8 cellular contexts compared by ENCODE assay signal in the genomic region with DNA sequence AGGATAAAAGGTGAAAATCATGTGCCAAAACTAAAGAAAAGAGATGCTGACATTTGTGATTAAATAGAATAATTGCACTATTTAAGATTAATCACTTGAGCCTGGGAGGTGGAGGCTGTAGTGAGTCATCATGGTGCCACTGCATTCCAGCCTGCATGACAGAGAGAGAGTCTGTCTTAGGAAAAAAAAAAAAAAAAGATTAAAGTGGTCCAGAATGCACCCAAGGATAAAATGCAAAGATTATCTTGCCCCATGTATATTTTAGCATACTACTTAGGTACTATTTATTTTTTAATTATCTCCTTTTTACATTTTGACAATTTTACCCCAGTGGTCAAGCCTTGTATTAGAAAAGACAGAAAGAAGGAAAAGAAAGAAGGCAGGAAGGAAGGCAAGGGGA.
DNase-seq lines count a peak whose midpoint lies in the region; ATAC-seq and TF ChIP-seq lines count a peak whose summit lies in the region.
"Not testable (repeated sequence)": the region's sequence is repeated elsewhere in the genome, so short reads cannot be mapped to it uniquely, and the experiment has no call there.

No MANE protein-coding gene starts in this region.

- not testable (repeated sequence) for H3K4me1 ChIP-seq in A673 (ENCODE audit: insufficient read depth, low read length, poor library complexity, severe bottlenecking); IMR-90 (ENCODE audit: control insufficient read depth, insufficient read depth, low read length); endodermal cell (ENCODE audit: control insufficient read depth, insufficient read depth, low read length)

- not testable (repeated sequence) for TF ChIP-seq POLR2A in IMR-90 (IDR thresholded peaks at IDR 0.05; ENCODE audit: low read depth, low read length)

- H2BK120ac ChIP-seq in IMR-90 (ENCODE audit: low read depth, low read length), result not testable (repeated sequence)

- H3K4me3 Mint-ChIP-seq in endodermal cell, result not testable (repeated sequence)

- H2AK9ac ChIP-seq in IMR-90 (replicated peaks; ENCODE audit: low read depth, low read length, poor library complexity), result not testable (repeated sequence)

- intact Hi-C loops in A673 (cut with micrococcal nuclease; ENCODE audit: unreplicated experiment); IMR-90 (cut with micrococcal nuclease): not testable (repeated sequence)

- H3K79me1 ChIP-seq in IMR-90 (ENCODE audit: low read depth in 1 of 2, low read length in 2 of 2), result not testable (repeated sequence)

- H3K27ac ChIP-seq in A673 (ENCODE audit: low read depth, low read length, poor library complexity, severe bottlenecking); IMR-90 (ENCODE audit: insufficient read depth, low read length); endodermal cell (ENCODE audit: low read depth, low read length): not testable (repeated sequence)

- dilution Hi-C loops in IMR-90 (cut with HindIII; ENCODE audit: low sequenced_read_pairs, unreplicated experiment), result not testable (repeated sequence)

- POLR2A ChIA-PET in A673 (lab: Charles Lee; ENCODE audit: low non-redundant PET); IMR-90 (lab: Charles Lee; ENCODE audit: unreplicated experiment): not testable (repeated sequence)

- H3K4ac ChIP-seq in IMR-90 (ENCODE audit: low read depth, low read length), result not testable (repeated sequence)

- not testable (repeated sequence) for H2AFZ ChIP-seq in IMR-90 (replicated peaks; ENCODE audit: low read length, poor library complexity)

- not testable (repeated sequence) for H2BK20ac ChIP-seq in IMR-90 (ENCODE audit: low read depth, low read length)

- not testable (repeated sequence) for H3K27me3 ChIP-seq in A673 (replicated peaks; ENCODE audit: insufficient read depth, low read depth, low read length, poor library complexity); IMR-90 (ENCODE audit: control insufficient read depth, insufficient read depth, low read length); endodermal cell (ENCODE audit: control insufficient read depth, insufficient read depth, low read length, poor library complexity, severe bottlenecking); kidney epithelial cell (ENCODE audit: control insufficient read depth, insufficient read depth, low read length)

- H2BK15ac ChIP-seq in IMR-90 (ENCODE audit: low read depth, low read length), result not testable (repeated sequence)

- not testable (repeated sequence) for H2BK5ac ChIP-seq in IMR-90 (ENCODE audit: low read depth, low read length, poor library complexity, severe bottlenecking)

- not testable (repeated sequence) for H4K20me1 ChIP-seq in IMR-90 (ENCODE audit: insufficient read depth, low read length)

- not testable (repeated sequence) for H3K27me3 Mint-ChIP-seq in endodermal cell (ENCODE audit: insufficient read depth)

- in situ Hi-C loops in IMR-90 (cut with MboI; ENCODE audit: low sequenced_read_pairs); astrocyte of the spinal cord (cut with HindIII; ENCODE audit: low sequenced_read_pairs): not testable (repeated sequence)

- not testable (repeated sequence) for H3K4me3 ChIP-seq in A673 (ENCODE audit: low read depth, low read length, poor library complexity, severe bottlenecking); IMR-90 (ENCODE audit: insufficient read depth, low read depth, low read length); astrocyte of the spinal cord (ENCODE audit: low read depth, low read length); endodermal cell (ENCODE audit: low read length); fibroblast of pulmonary artery (replicated peaks; ENCODE audit: low read depth, low read length); kidney epithelial cell (ENCODE audit: low read depth, low read length); skeletal muscle cell (ENCODE audit: low read depth, low read length)

- H4K91ac ChIP-seq in IMR-90 (ENCODE audit: insufficient read depth, low read depth, low read length), result not testable (repeated sequence)

- TF ChIP-seq CTCF in A673 (conservative IDR thresholded peaks at IDR 0.05; ENCODE audit: low read depth, low read length); IMR-90 (conservative IDR thresholded peaks at IDR 0.05; ENCODE audit: low read depth, low read length); astrocyte of the spinal cord (IDR thresholded peaks at IDR 0.05; ENCODE audit: low read depth, low read length); endodermal cell (conservative IDR thresholded peaks at IDR 0.05); fibroblast of pulmonary artery (IDR thresholded peaks at IDR 0.05; ENCODE audit: low read length, missing control alignments); kidney epithelial cell (IDR thresholded peaks at IDR 0.05; ENCODE audit: insufficient read depth, low read length, poor library complexity, severe bottlenecking): not testable (repeated sequence)

- not testable (repeated sequence) for H3K14ac ChIP-seq in IMR-90 (replicated peaks; ENCODE audit: low read depth, low read length)

- H3K36me3 Mint-ChIP-seq in endodermal cell (ENCODE audit: low read depth), result not testable (repeated sequence)

- H3K4me2 ChIP-seq in IMR-90 (ENCODE audit: low read depth, low read length), result not testable (repeated sequence)

- not testable (repeated sequence) for TF ChIP-seq RAD21 in IMR-90 (IDR thresholded peaks at IDR 0.05; ENCODE audit: low read length)

- H3K4me1 Mint-ChIP-seq in endodermal cell, result not testable (repeated sequence)

- peak overlapping the region; percentile 5 for H3K27ac Mint-ChIP-seq in endodermal cell

- not testable (repeated sequence) for H3K9me3 Mint-ChIP-seq in endodermal cell

- not testable (repeated sequence) for H3K36me3 ChIP-seq in A673 (ENCODE audit: insufficient read depth, low read length, poor library complexity, severe bottlenecking); IMR-90 (ENCODE audit: control insufficient read depth, insufficient read depth, low read length); endodermal cell (ENCODE audit: control insufficient read depth, insufficient read depth, low read length); kidney epithelial cell (ENCODE audit: control insufficient read depth, insufficient read depth, low read length)

- H3K56ac ChIP-seq in IMR-90 (ENCODE audit: extremely low read depth, insufficient read depth, low read length), result not testable (repeated sequence)

- not testable (repeated sequence) for H4K5ac ChIP-seq in IMR-90 (ENCODE audit: low read depth, low read length)

- H2AK5ac ChIP-seq in IMR-90 (ENCODE audit: low read depth, low read length), result not testable (repeated sequence)

- not testable (repeated sequence) for ATAC-seq in IMR-90 (ENCODE audit: low read depth)

- H4K8ac ChIP-seq in IMR-90 (ENCODE audit: low read depth in 2 of 2, low read length in 2 of 2), result not testable (repeated sequence)

- not testable (repeated sequence) for H3K9me1 ChIP-seq in IMR-90 (ENCODE audit: insufficient read depth, low read length)

- H3K23ac ChIP-seq in IMR-90 (ENCODE audit: low read depth, low read length), result not testable (repeated sequence)

- not testable (repeated sequence) for H3K9ac ChIP-seq in IMR-90 (ENCODE audit: low read depth, low read length); endodermal cell (ENCODE audit: extremely low read depth, low read length, poor library complexity, severe bottlenecking)

- not testable (repeated sequence) for H3K9me3 ChIP-seq in A673 (ENCODE audit: low read depth, low read length, poor library complexity, severe bottlenecking); IMR-90 (ENCODE audit: control insufficient read depth, insufficient read depth, low read length); endodermal cell (ENCODE audit: control insufficient read depth, low read length)

- H3K18ac ChIP-seq in IMR-90 (ENCODE audit: low read depth, low read length), result not testable (repeated sequence)

- DNase-seq in A673 (ENCODE audit: low spot score) (peak; percentile 9), ELR (ENCODE audit: low read depth) (peak; percentile 48), IMR-90 (peak; percentile 24), astrocyte of the spinal cord (ENCODE audit: low read depth, low spot score) (peak; percentile 38), fibroblast of pulmonary artery (ENCODE audit: low read depth) (peak; percentile 29), kidney epithelial cell (ENCODE audit: low read depth) (peak; percentile 12), skeletal muscle cell (ENCODE audit: low read depth) (peak; percentile 24)
- not testable (repeated sequence) for DNase-seq in endodermal cell

- not testable (repeated sequence) for BruUV-seq in A673 (replicated peaks; lab: Mats Ljungman, UMichigan); IMR-90 (replicated peaks; lab: Mats Ljungman, UMichigan)

- CTCF ChIA-PET in A673 (lab: Charles Lee); IMR-90 (lab: Yijun Ruan, JAX): not testable (repeated sequence)
